ENCODE assay signal across 19 cellular contexts in the genomic region with DNA sequence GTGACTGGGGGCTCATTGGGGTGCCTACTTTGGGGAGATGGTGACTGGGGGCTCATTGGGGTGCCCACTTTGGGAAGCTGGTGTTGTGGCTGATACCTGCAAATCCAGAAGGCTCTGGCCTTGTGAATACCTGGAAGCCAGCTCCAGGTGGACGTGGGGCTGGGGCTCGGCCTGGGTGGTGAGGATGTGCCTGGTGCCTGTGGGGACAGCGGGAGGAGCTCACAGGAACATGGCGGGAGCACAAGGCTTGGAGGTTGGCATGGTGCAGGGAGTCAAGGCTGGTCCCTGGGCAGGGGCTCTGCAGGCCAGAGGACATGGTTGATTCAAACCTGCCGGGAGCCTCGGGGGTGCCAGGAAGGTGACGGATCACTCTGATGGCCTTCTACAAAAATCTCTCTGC.
DNase-seq lines count a peak whose midpoint lies in the region; ATAC-seq and TF ChIP-seq lines count a peak whose summit lies in the region.
"Had no signal": no experiment of that assay in that cellular context is flagged by ENCODE, and none has a peak within 500 bp of the region (broad histone marks: within the 10 kb centered on the region; RNA-seq: fewer than 3 reads in every experiment).

No MANE protein-coding gene starts in this region.

- WGBS in right cardiac atrium, result 90% methylated on average over 7 of the region's 7 CpGs

- H3K36me3 ChIP-seq in left ventricle myocardium inferior, result no peaks in the 10 kb centered on the region
- H3K36me3 ChIP-seq: BLaER1 treated with 17β-estradiol and CSF1 and Interleukin-3, amounts not matched to agents 10 nM and 100 nM had no signal

- peak overlapping the region; percentile 65 for H3K27ac Mint-ChIP-seq in activated naive CD4-positive, alpha-beta T cell treated with anti-CD3 and anti-CD28 coated beads, Interleukin-2, amount 50 U/mL, for 24 hours
- H3K27ac Mint-ChIP-seq: B cell; CD4-positive, alpha-beta T cell; CD8-positive, alpha-beta T cell had no signal

- no peaks in the 10 kb centered on the region for H3K36me3 Mint-ChIP-seq in activated naive CD4-positive, alpha-beta T cell treated with anti-CD3 and anti-CD28 coated beads, Interleukin-2, amount 50 U/mL, for 24 hours
- H3K36me3 Mint-ChIP-seq: CD8-positive, alpha-beta T cell had no signal

- intact Hi-C loops in Right ventricle myocardium superior (cut with DNase I), result no loop called here
- intact Hi-C loops in cardiac septum (cut with DNase I), result no loop called here
- intact Hi-C loops in right cardiac atrium (cut with DNase I), result no loop called here
- intact Hi-C loops in left ventricle myocardium inferior (cut with micrococcal nuclease), result no loop called here

- no peaks in the 10 kb centered on the region for H3K4me1 ChIP-seq in right cardiac atrium (ENCODE audit: control insufficient read depth, insufficient read depth, low read length)
- no peaks in the 10 kb centered on the region for H3K4me1 ChIP-seq in left ventricle myocardium inferior
- H3K4me1 ChIP-seq: A549, Caco-2 had no signal

- no peak for DNase-seq in activated naive CD4-positive, alpha-beta T cell treated with Interleukin-2 at 50 U/mL for 16 hours
- DNase-seq in Right ventricle myocardium superior, result peak; percentile 24
- DNase-seq in cardiac septum (ENCODE audit: low spot score), result no peak
- DNase-seq in right cardiac atrium, result peak in 2 of 3 donors; percentile 22 to 30
- no peak for DNase-seq in left ventricle myocardium inferior
- DNase-seq: AML-193; Caco-2; Calu3; CD4-positive, alpha-beta T cell; CD8-positive, alpha-beta T cell; DMS79 treated with DMSO at 0.1 percent for 48 hours; GF-D8 had no signal

- H3K4me3 ChIP-seq in right cardiac atrium (ENCODE audit: low read length) (no peak overlapping the region), left ventricle myocardium inferior (no peak overlapping the region)
- H3K4me3 ChIP-seq: A549; BLaER1 treated with 17β-estradiol and CSF1 and Interleukin-3, amounts not matched to agents 10 nM and 100 nM had no signal

- H3K27me3 ChIP-seq in right cardiac atrium (ENCODE audit: control insufficient read depth, insufficient read depth) (no peaks in the 10 kb centered on the region), left ventricle myocardium inferior (ENCODE audit: low read depth) (peaks cover 48% of the 10 kb centered on the region)
- H3K27me3 ChIP-seq: BLaER1 treated with 17β-estradiol and CSF1 and Interleukin-3, amounts not matched to agents 10 nM and 100 nM had no signal

- H3K4me3 Mint-ChIP-seq in activated naive CD4-positive, alpha-beta T cell treated with anti-CD3 and anti-CD28 coated beads, Interleukin-2, amount 50 U/mL, for 24 hours, result no peak overlapping the region
- H3K4me3 Mint-ChIP-seq: B cell; CD4-positive, alpha-beta T cell; CD8-positive, alpha-beta T cell had no signal

- H3K9me3 Mint-ChIP-seq in activated naive CD4-positive, alpha-beta T cell treated with anti-CD3 and anti-CD28 coated beads, Interleukin-2, amount 50 U/mL, for 24 hours, result peaks cover 12% of the 10 kb centered on the region

- TF ChIP-seq CTCF in left ventricle myocardium inferior (IDR thresholded peaks at IDR 0.05; ENCODE audit: borderline replicate concordance), result no peak

- H3K27me3 Mint-ChIP-seq in activated naive CD4-positive, alpha-beta T cell treated with anti-CD3 and anti-CD28 coated beads, Interleukin-2, amount 50 U/mL, for 24 hours, result no peaks in the 10 kb centered on the region
- H3K27me3 Mint-ChIP-seq: B cell; CD4-positive, alpha-beta T cell had no signal

- no peak overlapping the region for H3K27ac ChIP-seq in right cardiac atrium (ENCODE audit: low read length)
- no peak overlapping the region for H3K27ac ChIP-seq in left ventricle myocardium inferior (replicated peaks)
- H3K27ac ChIP-seq: 22Rv1; A549; BLaER1 treated with 17β-estradiol and CSF1 and Interleukin-3, amounts not matched to agents 10 nM and 100 nM; C4-2B had no signal

- no peaks in the 10 kb centered on the region for H3K9me3 ChIP-seq in right cardiac atrium (ENCODE audit: control insufficient read depth, low read length)
- peaks cover 27% of the 10 kb centered on the region for H3K9me3 ChIP-seq in left ventricle myocardium inferior (replicated peaks)

- ATAC-seq in Right ventricle myocardium superior (ENCODE audit: poor library complexity), result no peak
- ATAC-seq in right cardiac atrium, result no peak
- ATAC-seq in HG02981 (IDR thresholded peaks at IDR 0.05; ENCODE audit: unreplicated experiment), result no peak
- ATAC-seq: A549; CD8-positive, alpha-beta T cell had no signal

- no peaks in the 10 kb centered on the region for H3K4me1 Mint-ChIP-seq in activated naive CD4-positive, alpha-beta T cell treated with anti-CD3 and anti-CD28 coated beads, Interleukin-2, amount 50 U/mL, for 24 hours
- H3K4me1 Mint-ChIP-seq: B cell had no signal

Comparison
In these comparisons a context has a peak if more than half of its experiments do, and no peak if none do; other contexts are left out.
1. DNase-seq: peak in Right ventricle myocardium superior (single experiment) and right cardiac atrium (2 of 3); none in activated naive CD4-positive, alpha-beta T cell treated with Interleukin-2 at 50 U/mL for 16 hours (single experiment), cardiac septum (single experiment) and left ventricle myocardium inferior (single experiment).